Comparison of ENCODE assay signal across 8 cellular contexts in genomic region chr16:88382491-88383400, GRCh38. TPM values are rescaled to one million over a fixed set of nuclear protein-coding genes. Genes with fewer than 3 reads are reported as not detected.
A peak's percentile ranks its signal among the peaks of the same experiment; 100 is the strongest.
DNase-seq lines count a peak whose midpoint lies in the region; ATAC-seq, FAIRE-seq and TF ChIP-seq lines count a peak whose summit lies in the region.

Gene ZNF469, plus strand, starts transcription at chr16:88382959. Its CDS starts 44,512 bp downstream, at chr16:88427471.

- POLR2A ChIA-PET in HepG2 (lab: Yijun Ruan, JAX) = no interaction called here
- POLR2A ChIA-PET in H1 (lab: Charles Lee; ENCODE audit: partially characterized antibody) = interaction anchor here (0.8 to 1.4 kb wide), 2 partner anchors 15 to 514 kb away, joined by 3 to 4 read pairs; partner anchors contain the start of gene SLC7A5

- ATAC-seq in right lobe of liver (peak in 2 of 4 donors; percentile 20 to 30), HepG2 (no peak; the same call in 2 of the 3 replicates), GM18870 (IDR thresholded peaks at IDR 0.05; ENCODE audit: unreplicated experiment) (no peak), GM18861 (IDR thresholded peaks at IDR 0.05; ENCODE audit: unreplicated experiment) (no peak)

- intact Hi-C loops in right lobe of liver (cut with DNase I) = no loop called here
- intact Hi-C loops in HepG2 (cut with micrococcal nuclease; ENCODE audit: unreplicated experiment) = no loop called here
- intact Hi-C loops in vagina (cut with DNase I) = no loop called here

- no peaks in the 10 kb centered on the region for H3K27me3 ChIP-seq in right lobe of liver
- H3K27me3 ChIP-seq in HepG2 (ENCODE audit: control insufficient read depth in 1 of 2, insufficient read depth in 2 of 2, low read length in 2 of 2) = peaks cover 47 to 86% of the 10 kb centered on the region in 2 experiments
- peaks cover 21 to 39% (median 34%) of the 10 kb centered on the region in 4 experiments for H3K27me3 ChIP-seq in H1 (replicated peaks in 1 of 4; ENCODE audit: control insufficient read depth in 3 of 4, extremely low read depth in 1 of 4, insufficient read depth in 3 of 4, low read length in 3 of 4)
- H3K27me3 ChIP-seq in mesenchymal stem cell (ENCODE audit: control insufficient read depth in 1 of 2, insufficient read depth in 1 of 2, low read length in 2 of 2) = no peaks in the 10 kb centered on the region
- H3K27me3 ChIP-seq in vagina = no peaks in the 10 kb centered on the region

- H3K4me3 ChIP-seq in right lobe of liver (peak within 1 kb of the TSS; percentile 12 to 26 (median 23)), HepG2 (replicated peaks in 1 of 3; ENCODE audit: insufficient read depth in 1 of 3, low read depth in 2 of 3, low read length in 3 of 3) (no peak within 1 kb of the TSS), H1 (ENCODE audit: extremely low read depth in 1 of 4, insufficient read depth in 2 of 4, low read depth in 3 of 4, low read length in 4 of 4) (peak within 1 kb of the TSS; percentile 19 to 57 (median 21); a peak in 7 of 8 replicates), mesenchymal stem cell (ENCODE audit: insufficient read depth in 1 of 2, low read depth in 1 of 2, low read length in 2 of 2) (peak within 1 kb of the TSS; percentile 60 to 86), vagina (peak within 1 kb of the TSS; percentile 46 to 83)

- H3K18ac ChIP-seq in H1 (ENCODE audit: extremely low read depth, low read length) (peak within 1 kb of the TSS; percentile 71), mesenchymal stem cell (ENCODE audit: low read depth in 1 of 2, low read length in 2 of 2) (peak within 1 kb of the TSS; percentile 78 to 80)

- 24% methylated on average over 5 of the region's 87 CpGs for WGBS in right lobe of liver (ENCODE audit: insufficient coverage, low coverage, low lambda C conversion rate, missing lambda C conversion rate)
- 47% methylated on average over 30 of the region's 87 CpGs for WGBS in HepG2 (ENCODE audit: low lambda C conversion rate)
- WGBS in H1 (ENCODE audit: extremely low coverage in 1 of 2, insufficient coverage in 1 of 2, insufficient read length in 1 of 2, insufficient replicate concordance in 2 of 2, low coverage in 1 of 2, low lambda C conversion rate in 2 of 2, missing lambda C conversion rate in 1 of 2), 2 experiments = 37% methylated on average over 16 of the region's 87 CpGs; no CpG with 5 or more reads in 1 of the 2 experiments
- 39% methylated on average over 17 of the region's 87 CpGs for WGBS in mesenchymal stem cell

- no peak for TF ChIP-seq RAD21 in HepG2 (CRISPR knock-in tag; IDR thresholded peaks at IDR 0.05)
- no peak for TF ChIP-seq RAD21 in H1 (IDR thresholded peaks at IDR 0.05 in 1 of 2, conservative IDR thresholded peaks at IDR 0.05 in 1 of 2; ENCODE audit: low read depth in 2 of 2, low read length in 2 of 2)

- H3K9ac ChIP-seq in HepG2 (ENCODE audit: insufficient read depth, low read depth, low read length) = no peak within 1 kb of the TSS
- no peak within 1 kb of the TSS for H3K9ac ChIP-seq in H1 (replicated peaks in 1 of 4; ENCODE audit: extremely low read depth in 1 of 4, low read depth in 3 of 4, low read length in 3 of 4)
- peak within 1 kb of the TSS; percentile 86 for H3K9ac ChIP-seq in mesenchymal stem cell (ENCODE audit: low read length)

- H3K4me1 ChIP-seq in right lobe of liver (no peaks in the 10 kb centered on the region), HepG2 (ENCODE audit: insufficient read depth, low read length) (peaks cover under 1% of the 10 kb centered on the region; the same call in 1 of the 2 replicates), H1 (replicated peaks in 1 of 4; ENCODE audit: control insufficient read depth in 3 of 4, insufficient read depth in 4 of 4, low read length in 3 of 4) (peaks cover 6 to 27% (median 20%) of the 10 kb centered on the region in 4 experiments), mesenchymal stem cell (ENCODE audit: control insufficient read depth, insufficient read depth, low read depth, low read length) (peaks cover 22% of the 10 kb centered on the region), vagina (peaks cover 19% of the 10 kb centered on the region)

- H3K79me1 ChIP-seq in H1 (ENCODE audit: low read depth, low read length) = no peaks in the 10 kb centered on the region
- peaks cover 3% of the 10 kb centered on the region for H3K79me1 ChIP-seq in mesenchymal stem cell (replicated peaks; ENCODE audit: low read length, poor library complexity, severe bottlenecking)

- H3K23me2 ChIP-seq in H1 (ENCODE audit: low read depth, low read length) = peaks cover 10% of the 10 kb centered on the region

- CTCF ChIA-PET in HepG2 (lab: Yijun Ruan, JAX; ENCODE audit: low intra/inter-chr PET ratio, low total read pairs) (no interaction called here), H1 (lab: Charles Lee; ENCODE audit: partially characterized antibody) (no interaction called here)

- no peaks in the 10 kb centered on the region for H3K79me2 ChIP-seq in HepG2 (ENCODE audit: insufficient read depth, low read length)
- no peaks in the 10 kb centered on the region for H3K79me2 ChIP-seq in H1 (ENCODE audit: control insufficient read depth in 1 of 2, insufficient read depth in 2 of 2, low read length in 2 of 2)

- H2AFZ ChIP-seq in HepG2 (ENCODE audit: low read length) (no peak within 1 kb of the TSS), H1 (ENCODE audit: low read length) (no peak within 1 kb of the TSS), mesenchymal stem cell (ENCODE audit: low read depth, low read length) (no peak within 1 kb of the TSS)

- no peaks in the 10 kb centered on the region for H4K20me1 ChIP-seq in HepG2 (ENCODE audit: insufficient read depth, low read length)
- peaks cover 0 to 17% of the 10 kb centered on the region in 2 experiments for H4K20me1 ChIP-seq in H1 (replicated peaks in 1 of 2; ENCODE audit: control insufficient read depth in 1 of 2, insufficient read depth in 2 of 2, low read length in 2 of 2)

- H3K23ac ChIP-seq in H1 (ENCODE audit: insufficient read length) (no peak within 1 kb of the TSS), mesenchymal stem cell (ENCODE audit: low read length in 2 of 2) (no peak within 1 kb of the TSS)

- H3K36me3 ChIP-seq in right lobe of liver (no peaks in the 10 kb centered on the region), HepG2 (replicated peaks in 1 of 2; ENCODE audit: control insufficient read depth in 1 of 2, insufficient read depth in 2 of 2, low read length in 2 of 2) (no peaks in the 10 kb centered on the region), H1 (ENCODE audit: control insufficient read depth in 2 of 4, insufficient read depth in 4 of 4, low read length in 3 of 4) (no peaks in the 10 kb centered on the region), mesenchymal stem cell (ENCODE audit: control insufficient read depth in 1 of 2, insufficient read depth in 2 of 2, low read depth in 1 of 2, low read length in 2 of 2) (peaks cover 0 to 6% of the 10 kb centered on the region in 2 experiments), vagina (no peaks in the 10 kb centered on the region)

- H4K8ac ChIP-seq in H1 (ENCODE audit: extremely low read depth, insufficient read depth, low read length) (peak within 1 kb of the TSS; percentile 63), mesenchymal stem cell (ENCODE audit: low read length) (peak within 1 kb of the TSS; percentile 73)

- H3K14ac ChIP-seq in H1 (ENCODE audit: insufficient read length) = no peak within 1 kb of the TSS
- H3K14ac ChIP-seq in mesenchymal stem cell (ENCODE audit: low read length in 2 of 2) = no peak within 1 kb of the TSS

- no peak for TF ChIP-seq POLR2A in right lobe of liver (IDR thresholded peaks at IDR 0.05)
- TF ChIP-seq POLR2A in HepG2 (IDR thresholded peaks at IDR 0.05; ENCODE audit: insufficient read depth in 1 of 2, low read depth in 2 of 2, low read length in 2 of 2) = no peak
- no peak for TF ChIP-seq POLR2A in H1 (IDR thresholded peaks at IDR 0.05; ENCODE audit: control extremely low read depth in 1 of 2, low read depth in 2 of 2, low read length in 2 of 2)
- TF ChIP-seq POLR2A in vagina (IDR thresholded peaks at IDR 0.05) = no peak

- no peak for TF ChIP-seq CTCF in right lobe of liver (IDR thresholded peaks at IDR 0.05)
- no peak for TF ChIP-seq CTCF in HepG2 (CRISPR knock-in tag; IDR thresholded peaks at IDR 0.05)
- no peak for TF ChIP-seq CTCF in H1 (IDR thresholded peaks at IDR 0.05; ENCODE audit: control extremely low read depth in 1 of 3, insufficient read depth in 1 of 3, low read depth in 1 of 3, low read length in 3 of 3)
- no peak for TF ChIP-seq CTCF in vagina (IDR thresholded peaks at IDR 0.05)

- H4K91ac ChIP-seq in H1 (replicated peaks; ENCODE audit: insufficient read length, low read length) (peak within 1 kb of the TSS; percentile 57), mesenchymal stem cell (ENCODE audit: low read length) (peak within 1 kb of the TSS; percentile 77)

- H3K4me2 ChIP-seq in HepG2 (ENCODE audit: low read depth, low read length) (no peak within 1 kb of the TSS), H1 (ENCODE audit: insufficient read depth in 1 of 2, low read depth in 2 of 2, low read length in 2 of 2) (peak within 1 kb of the TSS; percentile 49 to 58), mesenchymal stem cell (ENCODE audit: low read length, poor library complexity, severe bottlenecking) (peak within 1 kb of the TSS; percentile 69)

- H3K4ac ChIP-seq in H1 (replicated peaks; ENCODE audit: insufficient read length, low read depth, low read length) (peak within 1 kb of the TSS; percentile 92), mesenchymal stem cell (ENCODE audit: low read depth in 1 of 2, low read length in 2 of 2) (peak within 1 kb of the TSS; percentile 42 to 57)

- H3K27ac ChIP-seq in right lobe of liver (no peak within 1 kb of the TSS), HepG2 (ENCODE audit: extremely low read length, insufficient read depth, low read length) (no peak within 1 kb of the TSS), H1 (ENCODE audit: low read depth, low read length) (no peak within 1 kb of the TSS), mesenchymal stem cell (ENCODE audit: low read length, poor library complexity, severe bottlenecking) (no peak within 1 kb of the TSS), vagina (peak within 1 kb of the TSS; percentile 66)

- FAIRE-seq in HepG2 (lab: Jason Lieb, UNC) (no peak), H1 (lab: Jason Lieb, UNC) (no peak)

- peak within 1 kb of the TSS; percentile 88; the same call in 1 of the 2 replicates for H2BK12ac ChIP-seq in H1 (ENCODE audit: low read depth, low read length)
- peak within 1 kb of the TSS; percentile 4 to 54 for H2BK12ac ChIP-seq in mesenchymal stem cell (ENCODE audit: low read length in 2 of 2)

- no peak for TF ChIP-seq EP300 in HepG2 (IDR thresholded peaks at IDR 0.05; ENCODE audit: low read depth in 2 of 2, low read length in 2 of 2)
- TF ChIP-seq EP300 in HepG2 (CRISPR knock-in tag; IDR thresholded peaks at IDR 0.05; ENCODE audit: borderline replicate concordance) = no peak
- no peak for TF ChIP-seq EP300 in H1 (IDR thresholded peaks at IDR 0.05; ENCODE audit: borderline replicate concordance in 1 of 2, low read depth in 2 of 2, low read length in 2 of 2)

- no TSS peak for BruUV-seq in HepG2 (replicated peaks; lab: Mats Ljungman, UMichigan)

- H3K56ac ChIP-seq in H1 (replicated peaks; ENCODE audit: insufficient read length, low read depth, low read length) = no peak within 1 kb of the TSS

- DNase-seq in right lobe of liver = peak in 2 of 3 donors; percentile 22 to 46
- DNase-seq in HepG2 (ENCODE audit: low spot score) = no peak
- DNase-seq in H1 (ENCODE audit: low read depth in 1 of 2, low spot score in 2 of 2) = peak in 1 of 2 experiments; percentile 76
- DNase-seq in mesenchymal stem cell = peak; percentile 41
- no peak for DNase-seq in vagina (ENCODE audit: extremely low spot score in 2 of 2)
- no peak for DNase-seq in NCI-H1105 (lab: John Stamatoyannopoulos, UW)

- H2BK5ac ChIP-seq in H1 (ENCODE audit: low read depth, low read length) (peak within 1 kb of the TSS; percentile 83; the same call in 1 of the 2 replicates), mesenchymal stem cell (ENCODE audit: low read depth, low read length, poor library complexity, severe bottlenecking) (no peak within 1 kb of the TSS)

- no peak within 1 kb of the TSS for H4K5ac ChIP-seq in H1 (ENCODE audit: insufficient read length, low read depth, low read length)

- in situ Hi-C loops in HepG2 (cut with HindIII; ENCODE audit: extremely low pct_ligation_motif_present, low pct_unique_long_range_greater_than_20kb) = no loop called here

- H2AK5ac ChIP-seq in H1 (ENCODE audit: low read depth, low read length) (peak within 1 kb of the TSS; percentile 94; the same call in 1 of the 2 replicates), mesenchymal stem cell (ENCODE audit: low read length, severe bottlenecking) (no peak within 1 kb of the TSS)

- peak within 1 kb of the TSS; percentile 92; the same call in 1 of the 2 replicates for H2BK20ac ChIP-seq in H1 (ENCODE audit: low read length)

- H2BK120ac ChIP-seq in H1 (replicated peaks; ENCODE audit: low read depth, low read length) (peak within 1 kb of the TSS; percentile 50), mesenchymal stem cell (ENCODE audit: low read depth, low read length) (peak within 1 kb of the TSS; percentile 81)

- H2BK15ac ChIP-seq in H1 (ENCODE audit: low read length) (peak within 1 kb of the TSS; percentile 40), mesenchymal stem cell (ENCODE audit: low read depth, poor library complexity, severe bottlenecking) (peak within 1 kb of the TSS; percentile 70)

- H3K9me3 ChIP-seq in right lobe of liver (no peaks in the 10 kb centered on the region), HepG2 (ENCODE audit: low read length) (no peaks in the 10 kb centered on the region), H1 (ENCODE audit: insufficient read depth in 2 of 2, low read depth in 1 of 2, low read length in 1 of 2) (0 out of 4 replicates have a peak, but pooled peaks cover 0 to 6% of the 10 kb centered on the region in 2 experiments), mesenchymal stem cell (ENCODE audit: control insufficient read depth, low read length) (no peaks in the 10 kb centered on the region), vagina (no peaks in the 10 kb centered on the region)

RNA-seq across cellular contexts. Expression of gene ZNF469, which starts in this region (rescaled TPM):
- total RNA-seq in right lobe of liver = 1 to 10 TPM in 2 of 6 experiments, under 1 TPM in 4; 0.22 to 1.3 (median 0.37) TPM
- not detected in 2 replicates for total RNA-seq in HepG2 (2016; rRNA removed; fragmentation: Illumina TruSeq; extraction: Trizol)
- not detected in 2 replicates for total RNA-seq in HepG2 (2016; cell fraction: cytosol; rRNA removed; fragmentation: Illumina TruSeq; extraction: Trizol; ENCODE audit: low read depth)
- total RNA-seq in HepG2 (2016; cell fraction: insoluble cytoplasmic fraction; rRNA removed; fragmentation: Illumina TruSeq; extraction: Trizol) = not detected in 2 replicates
- not detected in 2 replicates for total RNA-seq in HepG2 (2016; cell fraction: membrane; rRNA removed; fragmentation: Illumina TruSeq; extraction: Trizol)
- not detected in 2 replicates for total RNA-seq in HepG2 (2016; cell fraction: nucleus; rRNA removed; fragmentation: Illumina TruSeq; extraction: Trizol)
- not detected in 2 replicates for polyA plus RNA-seq in HepG2 (2011; rRNA removed)
- not detected in 2 replicates for polyA plus RNA-seq in HepG2 (2011; cell fraction: cytosol; rRNA removed)
- polyA plus RNA-seq in HepG2 (2011; cell fraction: nucleus; rRNA removed) = 0.02 TPM in 1 of 2 replicates, not detected in the other
- not detected in 2 replicates for polyA plus RNA-seq in HepG2 (2012)
- not detected in 2 replicates for polyA plus RNA-seq in HepG2 (2016; cell fraction: cytosol; fragmentation: Illumina TruSeq; extraction: Trizol; ENCODE audit: low read depth)
- polyA plus RNA-seq in HepG2 (2016; cell fraction: insoluble cytoplasmic fraction; fragmentation: Illumina TruSeq; extraction: Trizol; ENCODE audit: low read depth) = not detected in 2 replicates
- polyA plus RNA-seq in HepG2 (2016; cell fraction: membrane; fragmentation: Illumina TruSeq; extraction: Trizol; ENCODE audit: low read depth) = not detected in 2 replicates
- not detected in 2 replicates for polyA plus RNA-seq in HepG2 (2016; cell fraction: nucleus; fragmentation: Illumina TruSeq; extraction: Trizol; ENCODE audit: insufficient read depth, low read depth)
- not detected in 2 replicates for polyA minus RNA-seq in HepG2 (2011; rRNA and poly(A)+ RNA removed; ENCODE audit: low replicate concordance)
- not detected in 2 replicates for polyA minus RNA-seq in HepG2 (2011; cell fraction: cytosol; rRNA and poly(A)+ RNA removed)
- not detected in 2 replicates for polyA minus RNA-seq in HepG2 (2011; cell fraction: nucleus; rRNA and poly(A)+ RNA removed)
- total RNA-seq in H1 (2021; fragmentation: NEBNext Ultra II Directional; extraction: Animal tissue kit (Norgen Biotek cat#: 25700)) = 1.8 and 2.0 TPM in 2 replicates
- 0.30 and 0.53 TPM in 2 replicates for polyA plus RNA-seq in H1 (2011; rRNA removed)
- polyA plus RNA-seq in H1 (2011; cell fraction: cytosol; rRNA removed) = 0.23 TPM
- 1.1 TPM for polyA plus RNA-seq in H1 (2011; cell fraction: nucleus; rRNA removed)
- polyA plus RNA-seq in H1 (2012, experiment 1 of 2) = 0.54 to 0.96 TPM (median 0.90 TPM) in 4 replicates
- polyA plus RNA-seq in H1 (2012, experiment 2 of 2) = 0.63 TPM
- polyA plus RNA-seq in H1 (2013, experiment 1 of 2) = 0.45 TPM
- polyA plus RNA-seq in H1 (2013, experiment 2 of 2) = 0.42 TPM
- polyA minus RNA-seq in H1 (2011; rRNA and poly(A)+ RNA removed) = 0.32 and 0.41 TPM in 2 replicates
- polyA minus RNA-seq in H1 (2011; cell fraction: cytosol; rRNA and poly(A)+ RNA removed) = 1.1 TPM
- 1.5 TPM for polyA minus RNA-seq in H1 (2011; cell fraction: nucleus; rRNA and poly(A)+ RNA removed)
- polyA plus RNA-seq in mesenchymal stem cell (2013, experiment 1 of 2) = 11.1 TPM
- polyA plus RNA-seq in mesenchymal stem cell (2013, experiment 2 of 2) = 10.4 TPM
- total RNA-seq in vagina = 2.2 TPM

Comparison
In these comparisons a context has a peak if more than half of its experiments do, and no peak if none do; other contexts are left out.
1. DNase-seq: peak in right lobe of liver (2 of 3) and mesenchymal stem cell (single experiment); none in HepG2 (single experiment), vagina (0 of 2) and NCI-H1105 (single experiment).
2. H3K4me3 ChIP-seq: peak in right lobe of liver (3 of 3), H1 (4 of 4), mesenchymal stem cell (2 of 2) and vagina (2 of 2); none in HepG2 (0 of 3).